In the genomic region with DNA sequence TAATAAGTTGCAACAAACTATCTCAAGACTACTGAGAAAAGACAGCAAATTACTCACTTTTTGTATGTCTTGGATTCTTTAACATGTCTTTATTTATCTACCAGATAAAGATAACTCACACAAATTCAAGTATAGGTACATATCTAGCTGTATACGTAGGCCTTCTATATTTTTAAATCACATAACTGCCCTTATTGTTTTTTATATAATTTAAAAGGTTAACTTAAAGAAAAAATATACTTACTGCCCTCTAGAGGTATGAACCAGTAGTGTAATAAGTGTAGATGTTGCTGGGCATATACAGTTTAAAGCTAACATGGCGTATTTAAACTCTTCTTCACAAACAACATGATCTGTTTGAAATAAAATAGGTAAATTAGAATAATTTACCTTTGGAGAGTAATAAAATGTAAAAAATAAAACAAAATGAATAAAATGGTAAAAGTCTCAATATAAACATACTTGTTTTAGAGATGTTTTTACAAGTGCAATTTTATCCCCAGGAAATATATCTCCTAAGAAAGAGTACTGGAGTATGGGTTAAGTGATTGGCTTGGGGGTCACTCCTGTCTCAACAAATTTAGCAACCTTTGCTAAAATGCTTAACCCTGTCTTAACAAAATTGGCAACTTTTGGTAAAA, we compare ENCODE assay signal across 8 cellular contexts.
DNase-seq lines count a peak whose midpoint lies in the region; ATAC-seq and TF ChIP-seq lines count a peak whose summit lies in the region.

No MANE protein-coding gene starts in this region.

- peak; percentile 71 for TF ChIP-seq CTCF in SK-N-SH (IDR thresholded peaks at IDR 0.05)

- TF ChIP-seq EP300 in SK-N-SH (IDR thresholded peaks at IDR 0.05; ENCODE audit: borderline replicate concordance in 1 of 2, low read depth in 1 of 2, low read length in 1 of 2), result no peak

- H3K27me3 ChIP-seq in SK-N-SH (ENCODE audit: insufficient read depth), result no peaks in the 10 kb centered on the region

- no peaks in the 10 kb centered on the region for H3K9me2 ChIP-seq in SK-N-SH

- H3F3A ChIP-seq in SK-N-SH (replicated peaks; ENCODE audit: insufficient read depth), result no peaks in the 10 kb centered on the region

- peak overlapping the region; percentile 47; the same call in 1 of the 2 replicates for H2AFZ ChIP-seq in SK-N-SH (ENCODE audit: low read depth)

- DNase-seq in D341Med (ENCODE audit: low spot score) (peak; percentile 21), SK-N-SH (peak; percentile 3), glomerular visceral epithelial cell (ENCODE audit: extremely low spot score) (peak; percentile 15), NCI-H187 treated with DMSO at 0.1 percent for 48 hours (lab: John Stamatoyannopoulos, UW) (no peak)
- DNase-seq in stimulated activated naive CD4-positive, alpha-beta T cell (lab: John Stamatoyannopoulos, UW), result no peak
- DNase-seq in NK-92 treated with Interleukin-12 subunit alpha and Interleukin-12 subunit beta, amount 100 ng/mL, for 24 hours (lab: John Stamatoyannopoulos, UW), result no peak

- POLR2A ChIA-PET in SK-N-SH (lab: Yijun Ruan, JAX), result no interaction called here

- no peak overlapping the region for H3K4me3 ChIP-seq in SK-N-SH (ENCODE audit: low read depth in 2 of 2, low read length in 1 of 2)

- H3K9ac ChIP-seq in SK-N-SH, result no peak overlapping the region

- H3K27ac ChIP-seq in SK-N-SH (ENCODE audit: low read depth in 2 of 2, low read length in 1 of 2), result no peak overlapping the region

- no peak; the same call in 1 of the 2 replicates for TF ChIP-seq RAD21 in SK-N-SH (IDR thresholded peaks at IDR 0.05; ENCODE audit: low read length)

- no peaks in the 10 kb centered on the region for H3K9me3 ChIP-seq in SK-N-SH

- H3K4me2 ChIP-seq in SK-N-SH, result no peak overlapping the region

- no peaks in the 10 kb centered on the region for H4K20me1 ChIP-seq in SK-N-SH (ENCODE audit: insufficient read depth)

- no peaks in the 10 kb centered on the region; a peak in 1 of 4 replicates for H3K4me1 ChIP-seq in SK-N-SH (ENCODE audit: control insufficient read depth in 1 of 2, insufficient read depth in 2 of 2, low read depth in 1 of 2, low read length in 1 of 2)

- 37% methylated on average over 2 of the region's 2 CpGs for WGBS in SK-N-SH (ENCODE audit: low lambda C conversion rate)

- CTCF ChIA-PET in SK-N-SH (lab: Yijun Ruan, JAX), result interaction anchor here (0.6 to 1.6 kb wide), 15 partner anchors 9 to 314 kb away, joined by 3 to 7 read pairs (median 4); no protein-coding TSS in a partner anchor

- no peaks in the 10 kb centered on the region for H3K79me2 ChIP-seq in SK-N-SH (ENCODE audit: insufficient read depth)

- ATAC-seq in GM19351 (IDR thresholded peaks at IDR 0.05; ENCODE audit: unreplicated experiment), result peak; percentile 93
- ATAC-seq in HG03342 (IDR thresholded peaks at IDR 0.05; ENCODE audit: unreplicated experiment), result peak; percentile 89

- H3K36me3 ChIP-seq in SK-N-SH (replicated peaks in 1 of 2; ENCODE audit: control insufficient read depth in 1 of 2, insufficient read depth in 2 of 2, low read length in 1 of 2), result peaks cover 0 to 4% of the 10 kb centered on the region in 2 experiments

TF ChIP-seq in SK-N-SH, 30 proteins besides CTCF, POLR2A, EP300 and RAD21:
- TF ChIP-seq NFIC (IDR thresholded peaks at IDR 0.05; ENCODE audit: borderline replicate concordance), result no peak
- TF ChIP-seq, protein P1, sequence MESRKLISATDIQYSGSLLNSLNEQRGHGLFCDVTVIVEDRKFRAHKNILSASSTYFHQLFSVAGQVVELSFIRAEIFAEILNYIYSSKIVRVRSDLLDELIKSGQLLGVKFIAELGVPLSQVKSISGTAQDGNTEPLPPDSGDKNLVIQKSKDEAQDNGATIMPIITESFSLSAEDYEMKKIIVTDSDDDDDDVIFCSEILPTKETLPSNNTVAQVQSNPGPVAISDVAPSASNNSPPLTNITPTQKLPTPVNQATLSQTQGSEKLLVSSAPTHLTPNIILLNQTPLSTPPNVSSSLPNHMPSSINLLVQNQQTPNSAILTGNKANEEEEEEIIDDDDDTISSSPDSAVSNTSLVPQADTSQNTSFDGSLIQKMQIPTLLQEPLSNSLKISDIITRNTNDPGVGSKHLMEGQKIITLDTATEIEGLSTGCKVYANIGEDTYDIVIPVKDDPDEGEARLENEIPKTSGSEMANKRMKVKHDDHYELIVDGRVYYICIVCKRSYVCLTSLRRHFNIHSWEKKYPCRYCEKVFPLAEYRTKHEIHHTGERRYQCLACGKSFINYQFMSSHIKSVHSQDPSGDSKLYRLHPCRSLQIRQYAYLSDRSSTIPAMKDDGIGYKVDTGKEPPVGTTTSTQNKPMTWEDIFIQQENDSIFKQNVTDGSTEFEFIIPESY (IDR thresholded peaks at IDR 0.05; ENCODE audit: borderline replicate concordance, low read depth), result no peak
TF ChIP-seq in SK-N-SH: peak in this region for 0.

Comparison
In these comparisons a context has a peak if more than half of its experiments do, and no peak if none do; other contexts are left out.
1. DNase-seq: peak in D341Med (single experiment), SK-N-SH (single experiment) and glomerular visceral epithelial cell (single experiment); none in stimulated activated naive CD4-positive, alpha-beta T cell (0 of 6), NK-92 treated with Interleukin-12 subunit alpha and Interleukin-12 subunit beta, amount 100 ng/mL, for 24 hours (single experiment) and NCI-H187 treated with DMSO at 0.1 percent for 48 hours (single experiment).